ENCODE assay signal across 9 cellular contexts in the genomic region with DNA sequence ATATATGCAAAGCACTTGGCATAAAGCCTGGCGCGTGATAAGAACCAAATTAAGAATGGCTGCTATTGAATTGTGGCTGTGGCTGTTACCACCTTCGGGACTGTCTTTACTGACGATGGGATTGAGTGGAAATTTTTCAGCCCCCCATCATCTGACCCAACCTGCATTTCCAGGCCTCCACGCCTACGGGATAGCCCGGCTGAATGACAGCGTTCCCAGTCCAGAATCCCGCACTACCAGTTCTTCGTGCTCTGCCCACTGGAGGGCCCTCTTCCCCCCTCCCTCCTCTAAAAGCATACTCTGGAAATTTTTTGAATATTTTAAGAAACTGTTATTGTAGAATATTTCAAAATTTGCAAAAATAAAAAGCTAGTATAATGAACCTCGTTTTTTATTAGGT. TPM values are rescaled to one million over a fixed set of nuclear protein-coding genes. Genes with fewer than 3 reads are reported as not detected.
A peak's percentile ranks its signal among the peaks of the same experiment; 100 is the strongest.
DNase-seq lines count a peak whose midpoint lies in the region; ATAC-seq and TF ChIP-seq lines count a peak whose summit lies in the region.
"Had no signal": no experiment of that assay in that cellular context is flagged by ENCODE, and none has a peak within 500 bp of the region (broad histone marks: within the 10 kb centered on the region; RNA-seq: fewer than 3 reads in every experiment).

No MANE protein-coding gene starts in this region.

- DNase-seq in NCI-H82 (lab: John Stamatoyannopoulos, UW) (peak; percentile 57), NCI-H82 treated with DMSO at 0.1 percent for 48 hours (lab: John Stamatoyannopoulos, UW; ENCODE audit: unreplicated experiment) (no peak), islet precursor cell (peak; percentile 45), type B pancreatic cell (ENCODE audit: extremely low spot score, unreplicated experiment) (no peak), NCI-H2227 (lab: John Stamatoyannopoulos, UW; ENCODE audit: unreplicated experiment) (no peak), NCI-H69 (lab: John Stamatoyannopoulos, UW) (no peak)
- DNase-seq: DMS53 had no signal

- H3K27me3 Mint-ChIP-seq in type B pancreatic cell: no peaks in the 10 kb centered on the region

- no peaks in the 10 kb centered on the region for H3K36me3 Mint-ChIP-seq in type B pancreatic cell

- no peaks in the 10 kb centered on the region for H3K4me1 Mint-ChIP-seq in type B pancreatic cell (ENCODE audit: unreplicated experiment)

- TF ChIP-seq CTCF in LNCAP (IDR thresholded peaks at IDR 0.05): peak; percentile 24; the same call in 1 of the 2 replicates
- TF ChIP-seq CTCF in type B pancreatic cell (conservative IDR thresholded peaks at IDR 0.05): peak; percentile 29

- H3K27ac Mint-ChIP-seq in type B pancreatic cell: peak overlapping the region; percentile 55

- no peak overlapping the region for H3K4me3 Mint-ChIP-seq in type B pancreatic cell

- H3K9me3 Mint-ChIP-seq in type B pancreatic cell: no peaks in the 10 kb centered on the region

- no peak for ATAC-seq in GM21423 (IDR thresholded peaks at IDR 0.05; ENCODE audit: unreplicated experiment)

RNA-seq across cellular contexts. Expression of a gene that starts 11.0 kb away (rescaled TPM):
- total RNA-seq in type B pancreatic cell (ENCODE audit: low replicate concordance): 0.80 and 2.0 TPM in 2 replicates

RNA-seq across cellular contexts. Expression of a gene that starts 31.2 kb away (rescaled TPM):
- total RNA-seq in type B pancreatic cell (ENCODE audit: low replicate concordance): 1.1 and 2.2 TPM in 2 replicates

RNA-seq across cellular contexts. Expression of a gene that starts 34.2 kb away (rescaled TPM):
- total RNA-seq in type B pancreatic cell (ENCODE audit: low replicate concordance): 70.9 and 141 TPM in 2 replicates

RNA-seq across cellular contexts. Expression of a gene that starts 48.8 kb away (rescaled TPM):
- 0.53 TPM in 1 of 2 replicates, not detected in the other for total RNA-seq in type B pancreatic cell (ENCODE audit: low replicate concordance)

RNA-seq across cellular contexts. Expression of a gene that starts 54.0 kb away (rescaled TPM):
- total RNA-seq in type B pancreatic cell (ENCODE audit: low replicate concordance): not detected in 2 replicates

Comparison
In these comparisons a context has a peak if more than half of its experiments do, and no peak if none do; other contexts are left out.
1. DNase-seq: peak in NCI-H82 (single experiment) and islet precursor cell (single experiment); none in NCI-H82 treated with DMSO at 0.1 percent for 48 hours (single experiment), type B pancreatic cell (single experiment), NCI-H2227 (single experiment) and NCI-H69 (single experiment).